ENCODE assay signal across 16 cellular contexts in the genomic region with DNA sequence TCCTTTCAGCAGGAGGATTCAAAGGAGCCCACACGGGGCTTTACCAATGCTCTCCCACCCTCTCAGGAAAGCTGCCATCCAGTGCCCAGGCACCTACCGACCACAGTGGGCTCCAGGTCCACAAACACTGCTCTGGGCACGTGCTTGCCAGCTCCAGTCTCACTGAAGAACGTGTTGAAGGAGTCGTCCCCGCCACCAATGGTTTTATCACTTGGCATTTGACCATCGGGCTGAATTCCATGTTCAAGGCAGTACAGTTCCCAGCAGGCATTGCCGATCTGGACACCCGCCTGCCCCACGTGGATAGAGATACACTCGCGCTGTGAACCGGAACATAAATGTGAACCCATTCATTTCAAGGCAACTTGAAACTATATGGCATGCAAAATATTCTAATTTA. TPM values are rescaled to one million over a fixed set of nuclear protein-coding genes. Genes with fewer than 3 reads are reported as not detected.
"Had no signal": no experiment of that assay in that cellular context is flagged by ENCODE, and none has a peak within 500 bp of the region (broad histone marks: within the 10 kb centered on the region; RNA-seq: fewer than 3 reads in every experiment).

No MANE protein-coding gene starts in this region.

RNA-seq across cellular contexts. Expression of a gene that starts 2.2 kb away (rescaled TPM):
- total RNA-seq: naive thymus-derived CD8-positive, alpha-beta T cell; natural killer cell treated with Interleukin-12 subunit alpha and Interleukin-12 subunit beta and Interleukin-15 and Interleukin-18, amount 100 ng/mL, for 72 hours; neural crest cell; omental fat pad; osteocyte; progenitor cell of endocrine pancreas; psoas muscle; renal cortical epithelial cell; sciatic nerve; smooth muscle cell; spleen; suprapubic skin; thoracic aorta; tibial nerve; upper lobe of left lung; ureter had no signal
- polyA plus RNA-seq: naive thymus-derived CD8-positive, alpha-beta T cell; smooth muscle cell had no signal

RNA-seq across cellular contexts. Expression of a gene that starts 51.1 kb away (rescaled TPM):
- total RNA-seq: psoas muscle had no signal
